ENCODE assay signal across 14 cellular contexts in the genomic region with DNA sequence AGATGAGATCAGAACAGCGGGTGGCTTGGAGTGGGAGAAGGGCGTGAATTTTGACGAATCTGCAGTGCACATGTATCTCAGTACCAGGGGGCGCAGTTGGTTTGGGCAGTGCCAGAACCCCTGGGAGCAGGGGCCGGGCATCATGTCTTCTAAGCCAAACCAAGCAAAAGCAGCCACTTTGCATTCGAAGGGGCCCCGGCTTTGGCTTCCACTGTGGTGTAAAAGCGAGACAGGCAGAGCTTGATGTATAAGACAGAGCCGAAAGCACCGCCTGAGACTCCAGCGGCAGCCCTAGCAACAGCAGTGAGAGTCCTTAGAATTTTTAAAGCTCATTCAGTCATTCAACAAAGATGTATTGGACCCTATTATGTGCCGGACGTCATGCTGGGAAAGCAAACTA. TPM values are rescaled to one million over a fixed set of nuclear protein-coding genes. Genes with fewer than 3 reads are reported as not detected.
A peak's percentile ranks its signal among the peaks of the same experiment; 100 is the strongest.
DNase-seq lines count a peak whose midpoint lies in the region; ATAC-seq and TF ChIP-seq lines count a peak whose summit lies in the region.
"Had no signal": no experiment of that assay in that cellular context is flagged by ENCODE, and none has a peak within 500 bp of the region (broad histone marks: within the 10 kb centered on the region; RNA-seq: fewer than 3 reads in every experiment).

No MANE protein-coding gene starts in this region.

- intact Hi-C loops in CD14-positive monocyte (cut with micrococcal nuclease) (loop anchor here in 1 of 2 donors (5.0 to 10.0 kb wide), 2 partner anchors 57 to 100 kb away; no protein-coding TSS in a partner anchor), colonic mucosa (cut with DNase I) (no loop called here)

- H4K20me1 ChIP-seq in DOHH2 (ENCODE audit: control insufficient read depth, insufficient read depth, low read depth, low read length) = no peaks in the 10 kb centered on the region

- H3K27ac Mint-ChIP-seq in CD14-positive monocyte (peak overlapping the region in 1 of 7 donors; percentile 15), T-cell (peak overlapping the region; percentile 89)

- H2BK120ac ChIP-seq in mesenchymal stem cell (ENCODE audit: low read depth, low read length) = no peak overlapping the region

- peaks cover 0 to 5% (median 0%) of the 10 kb centered on the region in 7 donors for H3K9me3 Mint-ChIP-seq in CD14-positive monocyte
- H3K9me3 Mint-ChIP-seq in T-cell = no peaks in the 10 kb centered on the region
- H3K9me3 Mint-ChIP-seq: central memory CD8-positive, alpha-beta T cell had no signal

- H3K79me2 ChIP-seq in DOHH2 (ENCODE audit: control insufficient read depth, low read length) = peaks cover 7% of the 10 kb centered on the region

- no peak overlapping the region for H2AFZ ChIP-seq in mesenchymal stem cell (ENCODE audit: low read depth, low read length)

- CTCF ChIA-PET in T-cell (lab: Charles Lee) = interaction anchor here in 1 of 2 donors (0.9 kb wide), 1 partner anchor 70 kb away, joined by 3 read pairs; no protein-coding TSS in a partner anchor

- no peaks in the 10 kb centered on the region for H3K79me1 ChIP-seq in mesenchymal stem cell (replicated peaks; ENCODE audit: low read length, poor library complexity, severe bottlenecking)

- H3K9me3 ChIP-seq in DOHH2 (ENCODE audit: control insufficient read depth, insufficient read depth, low read length) (no peaks in the 10 kb centered on the region), mesenchymal stem cell (ENCODE audit: control insufficient read depth, low read length) (peaks cover 1% of the 10 kb centered on the region), colonic mucosa (no peaks in the 10 kb centered on the region)
- H3K9me3 ChIP-seq: psoas muscle had no signal

- H3K36me3 Mint-ChIP-seq in CD14-positive monocyte (peaks cover 0 to 11% of the 10 kb centered on the region in 2 donors), T-cell (no peaks in the 10 kb centered on the region)

- H4K8ac ChIP-seq in mesenchymal stem cell (ENCODE audit: low read length) = no peak overlapping the region

- H3K36me3 ChIP-seq in DOHH2 (ENCODE audit: control insufficient read depth, low read length) (no peaks in the 10 kb centered on the region), mesenchymal stem cell (ENCODE audit: control insufficient read depth in 1 of 2, insufficient read depth in 2 of 2, low read depth in 1 of 2, low read length in 2 of 2) (no peaks in the 10 kb centered on the region), colonic mucosa (no peaks in the 10 kb centered on the region)

- H3K4ac ChIP-seq in mesenchymal stem cell (ENCODE audit: low read depth in 1 of 2, low read length in 2 of 2) = no peak overlapping the region

- H3K4me1 Mint-ChIP-seq in CD14-positive monocyte (peaks cover 25% of the 10 kb centered on the region), T-cell (peaks cover 27 to 33% (median 27%) of the 10 kb centered on the region in 3 donors)

- H2BK5ac ChIP-seq in mesenchymal stem cell (ENCODE audit: low read depth, low read length, poor library complexity, severe bottlenecking) = no peak overlapping the region

- no peak overlapping the region for H3K27ac ChIP-seq in DOHH2 (ENCODE audit: low read depth, low read length)
- H3K27ac ChIP-seq in mesenchymal stem cell (ENCODE audit: low read length, poor library complexity, severe bottlenecking) = no peak overlapping the region
- H3K27ac ChIP-seq in colonic mucosa = no peak overlapping the region
- H3K27ac ChIP-seq: epithelial cell of prostate, psoas muscle had no signal

- no peak overlapping the region for H3K23ac ChIP-seq in mesenchymal stem cell (ENCODE audit: low read length in 2 of 2)

- no peak overlapping the region for H2AK5ac ChIP-seq in mesenchymal stem cell (ENCODE audit: low read length, severe bottlenecking)

- no peaks in the 10 kb centered on the region for H3K9me2 ChIP-seq in DOHH2 (replicated peaks; ENCODE audit: control insufficient read depth, low read length)

- H3K4me1 ChIP-seq in DOHH2 (ENCODE audit: control insufficient read depth, low read length) (peaks cover 28% of the 10 kb centered on the region), mesenchymal stem cell (ENCODE audit: control insufficient read depth, insufficient read depth, low read depth, low read length) (peaks cover 6% of the 10 kb centered on the region), colonic mucosa (no peaks in the 10 kb centered on the region)

- DNase-seq in CD14-positive monocyte (ENCODE audit: low spot score) (no peak), T-cell (peak in 3 of 34 experiments; percentile 5 to 26 (median 10)), mesenchymal stem cell (no peak), GM13976 (ENCODE audit: low spot score) (no peak), SHP77 (lab: John Stamatoyannopoulos, UW) (no peak), colonic mucosa (no peak)
- DNase-seq: COR-L47; NCI-H2171 treated with DMSO at 0.1 percent for 48 hours; stimulated activated CD4-positive, alpha-beta T cell treated with anti-CD3 and anti-CD28 coated beads, Interleukin-4, amount 100 ng/mL, for 1 hour; substantia nigra had no signal

- H3K4me3 Mint-ChIP-seq in CD14-positive monocyte = peak overlapping the region; percentile 73 to 85
- peak overlapping the region; percentile 26 to 65 (median 55) for H3K4me3 Mint-ChIP-seq in T-cell
- H3K4me3 Mint-ChIP-seq: central memory CD8-positive, alpha-beta T cell had no signal

- POLR2A ChIA-PET in T-cell (lab: Charles Lee) = interaction anchor here in 1 of 2 donors (0.5 kb wide), 1 partner anchor 10 kb away, joined by 3 read pairs; no protein-coding TSS in a partner anchor

- TF ChIP-seq CTCF in CD14-positive monocyte (IDR thresholded peaks at IDR 0.05) (no peak), DOHH2 (IDR thresholded peaks at IDR 0.05; ENCODE audit: low read depth, low read length, poor library complexity, severe bottlenecking) (peak; percentile 35), GM13976 (IDR thresholded peaks at IDR 0.05; ENCODE audit: borderline replicate concordance, control extremely low read depth, extremely low read depth, insufficient read depth, missing control alignments) (no peak), colonic mucosa (IDR thresholded peaks at IDR 0.05) (no peak)

- peak in 1 of 4 experiments; percentile 26 for ATAC-seq in T-cell (replicated peaks in 1 of 4)
- ATAC-seq: psoas muscle had no signal

- no peak overlapping the region for H2BK15ac ChIP-seq in mesenchymal stem cell (ENCODE audit: low read depth, poor library complexity, severe bottlenecking)

- in situ Hi-C loops in GM13976 (cut with MboI; ENCODE audit: low sequenced_read_pairs, unreplicated experiment) = loop anchor here (10.0 to 25.0 kb wide), 3 partner anchors 210 to 612 kb away; no protein-coding TSS in a partner anchor

- H4K91ac ChIP-seq in mesenchymal stem cell (ENCODE audit: low read length) = no peak overlapping the region

- 76% methylated on average over 13 of the region's 13 CpGs for WGBS in mesenchymal stem cell

- peaks cover 32% of the 10 kb centered on the region for H3K27me3 ChIP-seq in DOHH2 (ENCODE audit: control insufficient read depth, low read length)
- peaks cover 5 to 22% of the 10 kb centered on the region in 2 experiments for H3K27me3 ChIP-seq in mesenchymal stem cell (ENCODE audit: control insufficient read depth in 1 of 2, insufficient read depth in 1 of 2, low read length in 2 of 2)
- no peaks in the 10 kb centered on the region for H3K27me3 ChIP-seq in colonic mucosa

- H3K4me3 ChIP-seq in DOHH2 (ENCODE audit: low read length) = no peak overlapping the region
- peak overlapping the region in 1 of 2 experiments; percentile 4 for H3K4me3 ChIP-seq in mesenchymal stem cell (ENCODE audit: insufficient read depth in 1 of 2, low read depth in 1 of 2, low read length in 2 of 2)
- H3K4me3 ChIP-seq in colonic mucosa = no peak overlapping the region
- H3K4me3 ChIP-seq: psoas muscle had no signal

- peak overlapping the region; percentile 48 for H3K9ac ChIP-seq in mesenchymal stem cell (ENCODE audit: low read length)
- H3K9ac ChIP-seq in colonic mucosa (ENCODE audit: low read depth in 2 of 2, low read length in 2 of 2) = no peak overlapping the region

- no peak overlapping the region for H3K14ac ChIP-seq in mesenchymal stem cell (ENCODE audit: low read length in 2 of 2)

- no peak overlapping the region for H3K18ac ChIP-seq in mesenchymal stem cell (ENCODE audit: low read depth in 1 of 2, low read length in 2 of 2)

- H3K4me2 ChIP-seq in DOHH2 (ENCODE audit: low read length) (peak overlapping the region; percentile 19; the same call in 1 of the 2 replicates), mesenchymal stem cell (ENCODE audit: low read length, poor library complexity, severe bottlenecking) (no peak overlapping the region)

- no peak overlapping the region for H2BK12ac ChIP-seq in mesenchymal stem cell (ENCODE audit: low read length in 2 of 2)

- H3F3A ChIP-seq in DOHH2 (ENCODE audit: control insufficient read depth, insufficient read depth) = peaks cover 10% of the 10 kb centered on the region; the same call in 1 of the 2 replicates

- H3K27me3 Mint-ChIP-seq in CD14-positive monocyte (ENCODE audit: low read depth in 3 of 3) (peaks cover 33 to 40% (median 38%) of the 10 kb centered on the region in 3 donors), T-cell (peaks cover 1 to 6% of the 10 kb centered on the region in 2 donors)

RNA-seq across cellular contexts. Expression of a gene that starts 3.8 kb away (rescaled TPM):
- polyA plus RNA-seq in CD14-positive monocyte = 1 to 10 TPM in 1 of 2 donors, under 1 TPM in 1; 0.51 to 1.6 TPM
- total RNA-seq in T-cell (10 to 100 TPM; 25.8 to 70.6 (median 57.8) TPM), colonic mucosa (10 to 100 TPM; 15.0 to 18.3 TPM)
- 0.01 TPM for polyA plus RNA-seq in mesenchymal stem cell (2013, experiment 1 of 2)
- polyA plus RNA-seq in mesenchymal stem cell (2013, experiment 2 of 2) = 0.03 TPM
